1 cellular context compared by ENCODE assay signal in genomic region chr11:70212227-70212811, GRCh38.
TF ChIP-seq lines count a peak whose summit lies in the region.

No MANE protein-coding gene starts in this region.

TF ChIP-seq in HepG2, 621 proteins besides CTCF, POLR2A, EP300 and RAD21 (continues in another document):
- TF ChIP-seq ZSCAN29 (CRISPR knock-in tag; conservative IDR thresholded peaks at IDR 0.05): no peak
- no peak for TF ChIP-seq ZBTB40 (IDR thresholded peaks at IDR 0.05)
- no peak for TF ChIP-seq ZBTB40 (CRISPR knock-in tag; IDR thresholded peaks at IDR 0.05)
- TF ChIP-seq AHR (CRISPR knock-in tag; IDR thresholded peaks at IDR 0.05): no peak
- no peak for TF ChIP-seq ZNF121 (CRISPR knock-in tag; IDR thresholded peaks at IDR 0.05)
- TF ChIP-seq GPBP1L1 (CRISPR knock-in tag; IDR thresholded peaks at IDR 0.05): no peak
- TF ChIP-seq HNRNPL (IDR thresholded peaks at IDR 0.05; ENCODE audit: low read depth, low read length): peak; percentile 84
- TF ChIP-seq KDM2A (CRISPR knock-in tag; IDR thresholded peaks at IDR 0.05; ENCODE audit: borderline replicate concordance, low read depth): no peak
- TF ChIP-seq SOX13 (IDR thresholded peaks at IDR 0.05): no peak
- peak in 1 of 2 experiments; percentile 7; a peak in 1 of 4 replicates for TF ChIP-seq SOX13 (CRISPR knock-in tag; conservative IDR thresholded peaks at IDR 0.05 in 1 of 2, IDR thresholded peaks at IDR 0.05 in 1 of 2)
- TF ChIP-seq GABPA (IDR thresholded peaks at IDR 0.05; ENCODE audit: low read depth, low read length): no peak
- no peak for TF ChIP-seq GABPA (CRISPR knock-in tag; IDR thresholded peaks at IDR 0.05; ENCODE audit: low read depth)
- no peak for TF ChIP-seq ZFX (CRISPR knock-in tag; IDR thresholded peaks at IDR 0.05; ENCODE audit: low read depth)
- peak; percentile 35; the same call in 1 of the 2 replicates for TF ChIP-seq BCL6 (CRISPR knock-in tag; IDR thresholded peaks at IDR 0.05)
- no peak for TF ChIP-seq ARID3A (IDR thresholded peaks at IDR 0.05; ENCODE audit: low read depth, low read length)
- no peak for TF ChIP-seq ZFYVE20 (CRISPR knock-in tag; IDR thresholded peaks at IDR 0.05; ENCODE audit: borderline replicate concordance, low read depth)
- TF ChIP-seq SMYD3 (CRISPR knock-in tag; IDR thresholded peaks at IDR 0.05): no peak
- TF ChIP-seq FOXJ3 (CRISPR knock-in tag; IDR thresholded peaks at IDR 0.05; ENCODE audit: borderline replicate concordance): no peak
- no peak for TF ChIP-seq ZNF558 (CRISPR knock-in tag; IDR thresholded peaks at IDR 0.05; ENCODE audit: borderline replicate concordance)
- TF ChIP-seq RFXANK (CRISPR knock-in tag; IDR thresholded peaks at IDR 0.05): no peak
- no peak for TF ChIP-seq FOXA1 (IDR thresholded peaks at IDR 0.05)
- peak; percentile 63; the same call in 1 of the 2 replicates for TF ChIP-seq FOXA1 (CRISPR knock-in tag; IDR thresholded peaks at IDR 0.05)
- TF ChIP-seq KDM6A (CRISPR knock-in tag; IDR thresholded peaks at IDR 0.05; ENCODE audit: low read depth): no peak
- peak; percentile 29; the same call in 1 of the 2 replicates for TF ChIP-seq FOXP4 (CRISPR knock-in tag; IDR thresholded peaks at IDR 0.05)
- no peak for TF ChIP-seq ZNF34 (CRISPR knock-in tag; IDR thresholded peaks at IDR 0.05; ENCODE audit: borderline replicate concordance)
- TF ChIP-seq ZSCAN9 (CRISPR knock-in tag; IDR thresholded peaks at IDR 0.05; ENCODE audit: borderline replicate concordance): no peak
- TF ChIP-seq FOXP1 (IDR thresholded peaks at IDR 0.05): no peak
- peak; percentile 44; the same call in 1 of the 2 replicates for TF ChIP-seq FOXP1 (CRISPR knock-in tag; IDR thresholded peaks at IDR 0.05)
- no peak for TF ChIP-seq GATAD1 (CRISPR knock-in tag; IDR thresholded peaks at IDR 0.05)
- TF ChIP-seq ZSCAN31 (CRISPR knock-in tag; IDR thresholded peaks at IDR 0.05; ENCODE audit: low read depth): 0 out of 2 replicates have a peak, but pooled peaks have one; percentile 35
- TF ChIP-seq WIZ (CRISPR knock-in tag; IDR thresholded peaks at IDR 0.05): no peak
- TF ChIP-seq PRDM10 (CRISPR knock-in tag; IDR thresholded peaks at IDR 0.05; ENCODE audit: low read depth): no peak
- TF ChIP-seq DPF2 (CRISPR knock-in tag; IDR thresholded peaks at IDR 0.05; ENCODE audit: borderline replicate concordance, low read depth): no peak
- no peak for TF ChIP-seq ELF3 (CRISPR knock-in tag; IDR thresholded peaks at IDR 0.05)
- no peak for TF ChIP-seq ZNF530 (CRISPR knock-in tag; IDR thresholded peaks at IDR 0.05; ENCODE audit: low read depth)
- TF ChIP-seq ZBED4 (CRISPR knock-in tag; IDR thresholded peaks at IDR 0.05; ENCODE audit: borderline replicate concordance): no peak
- TF ChIP-seq SPEN (CRISPR knock-in tag; IDR thresholded peaks at IDR 0.05; ENCODE audit: low read depth): no peak
- no peak for TF ChIP-seq ZBTB34 (CRISPR knock-in tag; IDR thresholded peaks at IDR 0.05)
- no peak for TF ChIP-seq ZKSCAN5 (CRISPR knock-in tag; IDR thresholded peaks at IDR 0.05)
